Comparison of ENCODE assay signal across 8 cellular contexts in genomic region chr2:64562148-64562784, GRCh38. TPM values are rescaled to one million over a fixed set of nuclear protein-coding genes. Genes with fewer than 3 reads are reported as not detected.
DNase-seq lines count a peak whose midpoint lies in the region; TF ChIP-seq lines count a peak whose summit lies in the region.

No MANE protein-coding gene starts in this region.

- H3K4me3 Mint-ChIP-seq in endothelial cell (ENCODE audit: unreplicated experiment), result no peak overlapping the region

- H3K4me3 ChIP-seq in retinal pigment epithelial cell (ENCODE audit: low read length), result no peak overlapping the region

- H3K4me1 Mint-ChIP-seq in endothelial cell (ENCODE audit: unreplicated experiment), result peaks cover 6% of the 10 kb centered on the region

- no peaks in the 10 kb centered on the region for H3K36me3 Mint-ChIP-seq in endothelial cell (ENCODE audit: low read depth, unreplicated experiment)

- H3K9me3 Mint-ChIP-seq in endothelial cell (ENCODE audit: unreplicated experiment), result no peaks in the 10 kb centered on the region

- DNase-seq in NCI-H2081 (lab: John Stamatoyannopoulos, UW) (peak; percentile 27 to 28), NCI-H2081 treated with DMSO at 0.1 percent for 48 hours (lab: John Stamatoyannopoulos, UW) (no peak), NCI-H510A treated with DMSO at 0.1 percent for 48 hours (lab: John Stamatoyannopoulos, UW) (peak; percentile 49), endothelial cell (ENCODE audit: low spot score) (no peak), retinal pigment epithelial cell (ENCODE audit: low read depth) (no peak), SKM-1 treated with dmso at 0.1 percent for 144 hours (lab: John Stamatoyannopoulos, UW; ENCODE audit: unreplicated experiment) (no peak)
- DNase-seq in activated effector memory CD4-positive, alpha-beta T cell treated with Interleukin-2 at 50 U/mL for 16 hours, result no peak
- no peak for DNase-seq in stimulated activated CD4-positive, alpha-beta T cell treated with anti-CD3 and anti-CD28 coated beads, Interleukin-12 subunit alpha, Interleukin-12 subunit beta, amount 100 ng/mL, for 4 hours

- H3K27me3 Mint-ChIP-seq in endothelial cell (ENCODE audit: unreplicated experiment), result peaks cover 2% of the 10 kb centered on the region

- H3K27ac Mint-ChIP-seq in endothelial cell (ENCODE audit: unreplicated experiment), result no peak overlapping the region

- TF ChIP-seq CTCF in endothelial cell (IDR thresholded peaks at IDR 0.05; ENCODE audit: unreplicated experiment) (peak; percentile 20), retinal pigment epithelial cell (conservative IDR thresholded peaks at IDR 0.05; ENCODE audit: low read depth, low read length) (peak; percentile 39)

RNA-seq across cellular contexts. Expression of gene AFTPH, which starts 38.1 kb away (rescaled TPM):
- 13.1 TPM for total RNA-seq in endothelial cell (ENCODE audit: unreplicated experiment)

Comparison
In these comparisons a context has a peak if more than half of its experiments do, and no peak if none do; other contexts are left out.
1. DNase-seq: peak in NCI-H2081 (2 of 2) and NCI-H510A treated with DMSO at 0.1 percent for 48 hours (single experiment); none in NCI-H2081 treated with DMSO at 0.1 percent for 48 hours (single experiment), endothelial cell (single experiment), retinal pigment epithelial cell (single experiment), SKM-1 treated with dmso at 0.1 percent for 144 hours (single experiment), activated effector memory CD4-positive, alpha-beta T cell treated with Interleukin-2 at 50 U/mL for 16 hours (single experiment) and stimulated activated CD4-positive, alpha-beta T cell treated with anti-CD3 and anti-CD28 coated beads, Interleukin-12 subunit alpha, Interleukin-12 subunit beta, amount 100 ng/mL, for 4 hours (single experiment).